ENCODE assay signal across 1 cellular context in the genomic region with DNA sequence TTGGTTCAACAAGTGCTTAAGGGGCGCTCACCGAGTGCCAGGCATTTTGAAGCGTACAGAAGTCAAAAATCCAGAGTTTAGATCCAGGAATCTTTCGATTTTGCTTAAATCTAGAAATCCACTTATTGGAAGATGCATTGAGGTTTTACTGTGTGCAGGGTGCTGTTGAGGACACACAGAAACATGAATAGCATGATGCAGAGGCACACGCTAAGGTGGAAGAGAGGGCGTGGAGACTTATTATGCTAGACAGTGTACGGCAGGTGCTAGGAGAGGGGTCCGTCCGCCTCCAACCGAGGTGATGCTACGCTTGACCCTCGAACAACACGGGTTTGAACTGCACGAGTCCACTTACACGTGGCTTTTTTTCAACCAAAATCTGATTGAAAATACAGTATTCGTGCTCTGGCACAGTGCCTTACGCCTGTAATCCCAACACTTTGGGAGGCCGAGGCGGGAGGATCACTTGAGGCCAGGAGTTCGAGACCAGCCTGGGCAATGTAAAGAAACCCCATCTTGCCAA.
TF ChIP-seq lines count a peak whose summit lies in the region.

No MANE protein-coding gene starts in this region.

TF ChIP-seq in A549, 52 proteins besides CTCF, POLR2A, EP300 and RAD21 (continued from another document):
- TF ChIP-seq REST (IDR thresholded peaks at IDR 0.05) = no peak
